23 cellular contexts compared by ENCODE assay signal in the genomic region with DNA sequence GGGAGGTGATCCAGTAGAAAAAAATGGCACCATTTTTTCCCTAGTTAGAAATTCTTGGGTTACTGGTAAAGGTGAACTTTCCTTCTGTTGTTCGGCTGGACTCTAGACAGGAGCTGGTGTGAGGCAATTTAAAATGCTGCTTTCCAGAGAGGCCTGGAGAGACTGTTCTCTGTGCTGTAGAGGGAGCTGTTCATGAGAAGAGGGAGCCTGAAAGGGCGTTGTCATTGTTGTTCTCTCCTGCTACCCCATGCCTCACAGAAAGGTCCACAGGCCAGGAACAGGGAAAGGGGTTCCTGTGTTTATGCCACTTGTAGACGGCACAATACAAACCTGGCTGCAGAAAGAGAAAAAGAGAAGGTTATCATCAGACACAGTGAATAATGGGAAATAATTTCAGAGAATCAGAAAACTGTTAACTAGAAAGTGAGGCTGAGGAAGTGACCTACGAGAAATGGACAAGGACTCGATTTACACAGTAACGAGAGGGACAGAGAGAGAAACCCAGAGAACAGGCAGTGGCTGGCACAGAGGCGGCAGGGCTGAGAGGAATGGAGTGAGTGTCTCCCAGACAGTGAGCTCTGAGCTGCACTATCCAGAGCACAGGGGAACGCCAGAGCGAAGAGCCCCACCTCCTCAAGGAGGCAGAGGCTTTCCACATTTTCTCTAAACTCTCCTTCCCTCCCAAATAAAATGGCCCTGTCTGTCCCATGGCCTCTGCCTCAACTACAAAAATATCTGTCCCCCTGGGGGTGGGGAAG.
DNase-seq lines count a peak whose midpoint lies in the region; ATAC-seq and TF ChIP-seq lines count a peak whose summit lies in the region.
"Had no signal": no experiment of that assay in that cellular context is flagged by ENCODE, and none has a peak within 500 bp of the region (broad histone marks: within the 10 kb centered on the region; RNA-seq: fewer than 3 reads in every experiment).

No MANE protein-coding gene starts in this region.

- TF ChIP-seq EP300 in SK-N-SH (IDR thresholded peaks at IDR 0.05; ENCODE audit: borderline replicate concordance in 1 of 2, low read depth in 1 of 2, low read length in 1 of 2): no peak

- TF ChIP-seq CTCF in SK-N-SH (IDR thresholded peaks at IDR 0.05) (no peak), Panc1 (IDR thresholded peaks at IDR 0.05) (peak; percentile 55), left ventricle myocardium inferior (IDR thresholded peaks at IDR 0.05; ENCODE audit: borderline replicate concordance) (peak; percentile 40), retinal pigment epithelial cell (conservative IDR thresholded peaks at IDR 0.05; ENCODE audit: low read depth, low read length) (peak; percentile 26)

- no peak overlapping the region for H3K9ac ChIP-seq in SK-N-SH

- H3K4me1 Mint-ChIP-seq in activated CD4-positive, alpha-beta memory T cell treated with anti-CD3 and anti-CD28 coated beads for 36 hours (ENCODE audit: low read depth): no peaks in the 10 kb centered on the region
- H3K4me1 Mint-ChIP-seq: natural killer cell had no signal

- no peaks in the 10 kb centered on the region for H3K79me2 ChIP-seq in SK-N-SH (ENCODE audit: insufficient read depth)

- peak; percentile 76 for ATAC-seq in SK-N-SH treated with all-trans-retinoic acid at 6 μM for 48 hours
- peak; percentile 64; the same call in 1 of the 2 replicates for ATAC-seq in Panc1
- ATAC-seq: natural killer cell, psoas muscle had no signal

- H3K27ac Mint-ChIP-seq in activated CD4-positive, alpha-beta memory T cell treated with anti-CD3 and anti-CD28 coated beads for 36 hours: no peak overlapping the region
- H3K27ac Mint-ChIP-seq: activated T-helper 2 cell treated with anti-CD3 and anti-CD28 coated beads, Interferon-gamma antibody, Interleukin-2, Interleukin-4, amounts not matched to agents 10 μg/mL and 5 μg/mL and 100 μg/mL, durations not matched to agents 14 hours and 24 hours and 36 hours; natural killer cell had no signal

- H3K36me3 ChIP-seq in SK-N-SH (replicated peaks in 1 of 2; ENCODE audit: control insufficient read depth in 1 of 2, insufficient read depth in 2 of 2, low read length in 1 of 2) (no peaks in the 10 kb centered on the region), Panc1 (ENCODE audit: control insufficient read depth, insufficient read depth, low read length) (no peaks in the 10 kb centered on the region), left ventricle myocardium inferior (no peaks in the 10 kb centered on the region)
- H3K36me3 ChIP-seq: spleen, thoracic aorta had no signal

- 21% methylated on average over 9 of the region's 9 CpGs for WGBS in SK-N-SH (ENCODE audit: low lambda C conversion rate)

- no peaks in the 10 kb centered on the region; the same call in 1 of the 2 replicates for H3K9me2 ChIP-seq in SK-N-SH

- H3K27ac ChIP-seq in SK-N-SH (ENCODE audit: low read depth in 2 of 2, low read length in 1 of 2): no peak overlapping the region
- H3K27ac ChIP-seq in Panc1 (ENCODE audit: low read length): no peak overlapping the region
- H3K27ac ChIP-seq in left ventricle myocardium inferior (replicated peaks): peak overlapping the region; percentile 62
- H3K27ac ChIP-seq: psoas muscle, spleen, thoracic aorta had no signal

- H4K20me1 ChIP-seq in SK-N-SH (ENCODE audit: insufficient read depth): no peaks in the 10 kb centered on the region

- H3K9me3 Mint-ChIP-seq in activated CD4-positive, alpha-beta memory T cell treated with anti-CD3 and anti-CD28 coated beads for 36 hours: no peaks in the 10 kb centered on the region
- H3K9me3 Mint-ChIP-seq: activated T-helper 2 cell treated with anti-CD3 and anti-CD28 coated beads, Interferon-gamma antibody, Interleukin-2, Interleukin-4, amounts not matched to agents 10 μg/mL and 5 μg/mL and 100 μg/mL, durations not matched to agents 14 hours and 24 hours and 36 hours; natural killer cell had no signal

- H3K27me3 ChIP-seq in SK-N-SH (ENCODE audit: insufficient read depth): peaks cover 27% of the 10 kb centered on the region; the same call in 1 of the 2 replicates
- H3K27me3 ChIP-seq in Panc1 (ENCODE audit: control insufficient read depth, insufficient read depth, low read length): peaks cover 3% of the 10 kb centered on the region; the same call in 1 of the 2 replicates
- H3K27me3 ChIP-seq in left ventricle myocardium inferior (ENCODE audit: low read depth): peaks cover 11% of the 10 kb centered on the region

- H3K4me3 ChIP-seq in SK-N-SH (ENCODE audit: low read depth in 2 of 2, low read length in 1 of 2): peak overlapping the region in 1 of 2 experiments; percentile 6; a peak in 1 of 4 replicates
- no peak overlapping the region for H3K4me3 ChIP-seq in Panc1 (ENCODE audit: low read depth in 2 of 2, low read length in 2 of 2)
- no peak overlapping the region for H3K4me3 ChIP-seq in left ventricle myocardium inferior
- no peak overlapping the region for H3K4me3 ChIP-seq in retinal pigment epithelial cell (ENCODE audit: low read length)
- H3K4me3 ChIP-seq: psoas muscle, spleen, thoracic aorta had no signal

- no peaks in the 10 kb centered on the region for H3K9me3 ChIP-seq in SK-N-SH
- no peaks in the 10 kb centered on the region for H3K9me3 ChIP-seq in Panc1 (ENCODE audit: control insufficient read depth, insufficient read depth, low read depth, low read length)
- peaks cover 7% of the 10 kb centered on the region for H3K9me3 ChIP-seq in left ventricle myocardium inferior (replicated peaks)
- H3K9me3 ChIP-seq: psoas muscle, spleen, thoracic aorta had no signal

- H3K4me3 Mint-ChIP-seq in activated CD4-positive, alpha-beta memory T cell treated with anti-CD3 and anti-CD28 coated beads for 36 hours: no peak overlapping the region
- H3K4me3 Mint-ChIP-seq: natural killer cell had no signal

- CTCF ChIA-PET in SK-N-SH (lab: Yijun Ruan, JAX) (interaction anchor here (0.8 to 5.0 kb wide), 2 partner anchors 16 to 21 kb away, joined by 3 to 29 read pairs; no protein-coding TSS in a partner anchor), Panc1 (lab: Charles Lee) (no interaction called here)
- CTCF ChIA-PET in activated CD4-positive, alpha-beta memory T cell treated with anti-CD3 and anti-CD28 coated beads for 36 hours (lab: Charles Lee): interaction anchor here (5.1 kb wide), 1 partner anchor 16 kb away, joined by 22 read pairs; no protein-coding TSS in a partner anchor

- no peak for DNase-seq in SK-N-SH
- DNase-seq in Panc1 (ENCODE audit: low read depth, low spot score): no peak
- no peak for DNase-seq in left ventricle myocardium inferior
- DNase-seq in retinal pigment epithelial cell (ENCODE audit: low read depth): no peak
- DNase-seq in activated CD4-positive, alpha-beta memory T cell treated with anti-CD3 and anti-CD28 coated beads for 36 hours: no peak
- no peak for DNase-seq in T-helper 9 cell
- DNase-seq in NCI-H226: no peak
- DNase-seq: activated CD4-positive, alpha-beta T cell treated with anti-CD3 and anti-CD28 coated beads for 4 hours; amniotic stem cell; C1 segment of cervical spinal cord; central memory CD4-positive, alpha-beta T cell; effector CD8-positive, alpha-beta T cell; head of caudate nucleus; mesenchymal stem cell; MM.1S; natural killer cell; NCI-H2029 treated with DMSO at 0.1 percent for 48 hours; NCI-H524; psoas muscle; spleen had no signal

- no peaks in the 10 kb centered on the region for H3K36me3 Mint-ChIP-seq in activated CD4-positive, alpha-beta memory T cell treated with anti-CD3 and anti-CD28 coated beads for 36 hours
- H3K36me3 Mint-ChIP-seq: natural killer cell had no signal

- H3K4me2 ChIP-seq in SK-N-SH: no peak overlapping the region

- no TSS peak for BruUV-seq in Panc1 (replicated peaks; lab: Mats Ljungman, UMichigan)

- H3K4me1 ChIP-seq in SK-N-SH (ENCODE audit: control insufficient read depth in 1 of 2, insufficient read depth in 2 of 2, low read depth in 1 of 2, low read length in 1 of 2): no peaks in the 10 kb centered on the region
- H3K4me1 ChIP-seq in Panc1 (ENCODE audit: control insufficient read depth, insufficient read depth, low read length): no peaks in the 10 kb centered on the region
- H3K4me1 ChIP-seq in left ventricle myocardium inferior: peaks cover 20% of the 10 kb centered on the region
- H3K4me1 ChIP-seq: psoas muscle, spleen had no signal

- no peak for TF ChIP-seq RAD21 in SK-N-SH (IDR thresholded peaks at IDR 0.05; ENCODE audit: low read length)

- POLR2A ChIA-PET in SK-N-SH (lab: Yijun Ruan, JAX) (no interaction called here), Panc1 (lab: Charles Lee) (no interaction called here)
- POLR2A ChIA-PET in activated CD4-positive, alpha-beta memory T cell treated with anti-CD3 and anti-CD28 coated beads for 36 hours (lab: Charles Lee): no interaction called here

- no peak overlapping the region for H2AFZ ChIP-seq in SK-N-SH (ENCODE audit: low read depth)

- no peaks in the 10 kb centered on the region for H3F3A ChIP-seq in SK-N-SH (replicated peaks; ENCODE audit: insufficient read depth)

- in situ Hi-C loops in Panc1 (cut with HindIII; ENCODE audit: low pct_unique_long_range_greater_than_20kb, low sequenced_read_pairs): no loop called here

- intact Hi-C loops in Panc1 (cut with micrococcal nuclease; ENCODE audit: unreplicated experiment) (no loop called here), left ventricle myocardium inferior (cut with micrococcal nuclease) (no loop called here)
- intact Hi-C loops in activated CD4-positive, alpha-beta memory T cell treated with anti-CD3 and anti-CD28 coated beads for 36 hours (cut with micrococcal nuclease): no loop called here

- H3K27me3 Mint-ChIP-seq in activated CD4-positive, alpha-beta memory T cell treated with anti-CD3 and anti-CD28 coated beads for 36 hours: peaks cover 13% of the 10 kb centered on the region

TF ChIP-seq in SK-N-SH treated with all-trans-retinoic acid at 6 μM for 48 hours, 23 proteins besides CTCF, POLR2A, EP300 and RAD21 (continues in another document):
- TF ChIP-seq SNAI2 (CRISPR knock-in tag; IDR thresholded peaks at IDR 0.05) (no peak), ZNF8 (CRISPR knock-in tag; IDR thresholded peaks at IDR 0.05) (no peak), GLIS3 (CRISPR knock-in tag; IDR thresholded peaks at IDR 0.05) (no peak), TCF4 (CRISPR knock-in tag; IDR thresholded peaks at IDR 0.05; ENCODE audit: borderline replicate concordance) (no peak), PPARA (CRISPR knock-in tag; IDR thresholded peaks at IDR 0.05; ENCODE audit: borderline replicate concordance) (no peak), BACH2 (CRISPR knock-in tag; IDR thresholded peaks at IDR 0.05; ENCODE audit: borderline replicate concordance) (no peak), ESRRG (CRISPR knock-in tag; IDR thresholded peaks at IDR 0.05) (no peak), ZC3H10 (CRISPR knock-in tag; IDR thresholded peaks at IDR 0.05) (no peak)

TF ChIP-seq in SK-N-SH, 30 proteins besides CTCF, POLR2A, EP300 and RAD21 (continues in another document):
- TF ChIP-seq FOXM1 (IDR thresholded peaks at IDR 0.05; ENCODE audit: low read depth): no peak
- TF ChIP-seq GABPA (IDR thresholded peaks at IDR 0.05; ENCODE audit: low read depth): no peak
